ENCODE assay signal across 38 cellular contexts in the genomic region with DNA sequence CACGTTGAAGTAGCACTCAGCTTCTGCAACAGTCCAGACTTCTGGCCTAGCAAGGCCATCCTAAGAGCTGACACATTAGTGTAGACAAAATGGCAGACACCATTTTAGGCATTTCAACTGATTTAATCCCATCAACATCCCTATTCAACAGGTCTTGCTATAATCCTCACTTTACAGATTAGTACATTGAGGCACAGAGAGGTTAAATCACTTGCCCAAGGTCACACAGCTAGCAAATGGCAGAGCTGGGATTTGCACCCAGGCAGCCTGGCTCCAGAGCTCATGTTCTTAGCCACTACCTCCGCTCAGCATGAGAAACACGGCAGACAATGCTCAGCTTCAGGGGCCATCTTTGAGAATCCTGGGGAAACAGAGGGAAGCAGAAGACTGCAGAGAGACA.
"Had no signal": no experiment of that assay in that cellular context is flagged by ENCODE, and none has a peak within 500 bp of the region (broad histone marks: within the 10 kb centered on the region; RNA-seq: fewer than 3 reads in every experiment).

No MANE protein-coding gene starts in this region.

- H3K4me3 ChIP-seq: ascending aorta, cardiac muscle cell had no signal

- H3K9me3 ChIP-seq: ascending aorta had no signal

- H3K36me3 ChIP-seq: ascending aorta, cardiac muscle cell had no signal

- H3K4me1 Mint-ChIP-seq: activated B cell treated with CpG ODN at 0.5 μM for 24 hours; activated CD4-positive, alpha-beta T cell treated with anti-CD3 and anti-CD28 coated beads, Interleukin-2, amount 10 ng/mL, durations not matched to agents 24 days and 14 days; activated naive CD4-positive, alpha-beta T cell treated with anti-CD3 and anti-CD28 coated beads, Interleukin-2, amount 10 ng/mL, durations not matched to agents 7 days and 5 days; activated naive CD4-positive, alpha-beta T cell treated with anti-CD3 and anti-CD28 coated beads, Interleukin-2, amount 50 U/mL, for 24 hours; activated naive CD8-positive, alpha-beta T cell treated with anti-CD3 and anti-CD28 coated beads, Interleukin-2, amount 50 U/mL, for 24 hours; activated T-helper 17 cell treated with anti-CD3 and anti-CD28 coated beads, Interleukin-2, amount 50 U/mL, for 72 hours; brain; central memory CD8-positive, alpha-beta T cell had no signal

- H3K4me3 Mint-ChIP-seq: activated B cell treated with CpG ODN at 0.5 μM for 24 hours; activated CD4-positive, alpha-beta memory T cell treated with anti-CD3 and anti-CD28 coated beads for 36 hours; activated CD4-positive, alpha-beta T cell treated with anti-CD3 and anti-CD28 coated beads, Interleukin-2, amount 10 ng/mL, durations not matched to agents 24 days and 14 days; activated CD8-positive, alpha-beta T cell treated with anti-CD3 and anti-CD28 coated beads for 36 hours; activated naive CD4-positive, alpha-beta T cell treated with anti-CD3 and anti-CD28 coated beads, Interleukin-2, amount 10 ng/mL, durations not matched to agents 7 days and 5 days; activated naive CD4-positive, alpha-beta T cell treated with anti-CD3 and anti-CD28 coated beads, Interleukin-2, amount 50 U/mL, for 24 hours; activated naive CD8-positive, alpha-beta T cell; activated naive CD8-positive, alpha-beta T cell treated with anti-CD3 and anti-CD28 coated beads, Interleukin-2, amount 10 ng/mL, durations not matched to agents 7 days and 5 days; activated naive CD8-positive, alpha-beta T cell treated with anti-CD3 and anti-CD28 coated beads, Interleukin-2, amount 50 U/mL, for 24 hours; activated T-cell treated with anti-CD3 and anti-CD28 coated beads, Interleukin-2, amount 50 U/mL, for 4 hours; activated T-cell treated with anti-CD3 and anti-CD28 coated beads, Interleukin-2, amount 50 U/mL, for 72 hours; activated T-helper 1 cell treated with anti-CD3 and anti-CD28 coated beads, Interleukin-12 subunit alpha, Interleukin-12 subunit beta, Interleukin-2, Interleukin-4 antibody, amounts not matched to agents 30 ng/mL and 10 ng/mL and 1 ng/mL, durations not matched to agents 14 hours and 24 hours and 36 hours; activated T-helper 17 cell treated with anti-CD3 and anti-CD28 coated beads, Interleukin-2, amount 50 U/mL, for 72 hours; brain; central memory CD8-positive, alpha-beta T cell; T-helper 1 cell treated with Interleukin-12 subunit alpha and Interleukin-12 subunit beta and Interleukin-4 antibody, amounts not matched to agents 30 μg/mL and 1 μg/mL, for 36 hours; T-helper 2 cell treated with Interferon-gamma antibody and Interleukin-4, amounts not matched to agents 5 μg/mL and 100 μg/mL, for 36 hours had no signal

- H3K27me3 ChIP-seq: ascending aorta, cardiac muscle cell had no signal

- H3K27ac ChIP-seq: ascending aorta, cardiac muscle cell, VCaP had no signal

- H3K36me3 Mint-ChIP-seq: activated CD4-positive, alpha-beta memory T cell treated with anti-CD3 and anti-CD28 coated beads for 36 hours; activated naive CD4-positive, alpha-beta T cell treated with anti-CD3 and anti-CD28 coated beads, Interleukin-2, amount 50 U/mL, for 24 hours; activated naive CD8-positive, alpha-beta T cell; activated naive CD8-positive, alpha-beta T cell treated with anti-CD3 and anti-CD28 coated beads, Interleukin-2, amount 10 ng/mL, durations not matched to agents 7 days and 5 days; brain had no signal

- H3K27ac Mint-ChIP-seq: activated B cell treated with CpG ODN at 0.5 μM for 24 hours; activated CD4-positive, alpha-beta memory T cell treated with anti-CD3 and anti-CD28 coated beads for 36 hours; activated CD4-positive, alpha-beta T cell treated with anti-CD3 and anti-CD28 coated beads, Interleukin-2, amount 10 ng/mL, durations not matched to agents 24 days and 14 days; activated CD8-positive, alpha-beta T cell treated with anti-CD3 and anti-CD28 coated beads for 36 hours; activated naive CD4-positive, alpha-beta T cell treated with anti-CD3 and anti-CD28 coated beads, Interleukin-2, amount 10 ng/mL, durations not matched to agents 7 days and 5 days; activated naive CD4-positive, alpha-beta T cell treated with anti-CD3 and anti-CD28 coated beads, Interleukin-2, amount 50 U/mL, for 24 hours; activated naive CD8-positive, alpha-beta T cell; activated naive CD8-positive, alpha-beta T cell treated with anti-CD3 and anti-CD28 coated beads, Interleukin-2, amount 10 ng/mL, durations not matched to agents 7 days and 5 days; activated naive CD8-positive, alpha-beta T cell treated with anti-CD3 and anti-CD28 coated beads, Interleukin-2, amount 50 U/mL, for 24 hours; activated T-cell treated with anti-CD3 and anti-CD28 coated beads, Interleukin-2, amount 50 U/mL, for 72 hours; activated T-helper 1 cell treated with anti-CD3 and anti-CD28 coated beads, Interleukin-12 subunit alpha, Interleukin-12 subunit beta, Interleukin-2, Interleukin-4 antibody, amounts not matched to agents 30 ng/mL and 10 ng/mL and 1 ng/mL, durations not matched to agents 14 hours and 24 hours and 36 hours; activated T-helper 17 cell treated with anti-CD3 and anti-CD28 coated beads, Interleukin-2, amount 50 U/mL, for 72 hours; brain; T-helper 1 cell treated with Interleukin-12 subunit alpha and Interleukin-12 subunit beta and Interleukin-4 antibody, amounts not matched to agents 30 μg/mL and 1 μg/mL, for 36 hours; T-helper 2 cell treated with Interferon-gamma antibody and Interleukin-4, amounts not matched to agents 5 μg/mL and 100 μg/mL, for 36 hours had no signal

- DNase-seq: activated B cell treated with CpG ODN at 0.5 μM for 24 hours; activated CD4-positive, alpha-beta memory T cell treated with anti-CD3 and anti-CD28 coated beads for 36 hours; activated CD4-positive, alpha-beta T cell treated with anti-CD3 and anti-CD28 coated beads for 4 hours; activated CD4-positive, alpha-beta T cell treated with anti-CD3 and anti-CD28 coated beads, Interleukin-2, amount 10 ng/mL, durations not matched to agents 24 days and 14 days; activated CD4-positive, alpha-beta T cell treated with anti-CD3 and anti-CD28 coated beads, Interleukin-2, amount 50 U/mL, for 1 hour; activated CD4-positive, alpha-beta T cell treated with anti-CD3 and anti-CD28 coated beads, Interleukin-2, amount 50 U/mL, for 4 hours; activated CD4-positive, CD25-positive, alpha-beta regulatory T cell treated with anti-CD3 and anti-CD28 coated beads, Interleukin-2, amount 50 U/mL, for 72 hours; activated CD8-positive, alpha-beta memory T cell treated with anti-CD3 and anti-CD28 coated beads, Interleukin-2, amount 50 U/mL, for 4 hours; activated CD8-positive, alpha-beta T cell treated with anti-CD3 and anti-CD28 coated beads for 36 hours; activated effector memory CD4-positive, alpha-beta T cell treated with Interleukin-2 at 50 U/mL for 16 hours; activated gamma-delta T cell; activated naive CD4-positive, alpha-beta T cell treated with anti-CD3 and anti-CD28 coated beads, Interleukin-2, amount 10 ng/mL, durations not matched to agents 7 days and 5 days; activated naive CD4-positive, alpha-beta T cell treated with Interleukin-2 at 50 U/mL for 16 hours; activated naive CD8-positive, alpha-beta T cell treated with anti-CD3 and anti-CD28 coated beads, Interleukin-2, amount 10 ng/mL, durations not matched to agents 7 days and 5 days; activated naive CD8-positive, alpha-beta T cell treated with anti-CD3 and anti-CD28 coated beads, Interleukin-2, amount 50 U/mL, for 24 hours; activated T-cell treated with anti-CD3 and anti-CD28 coated beads for 4 hours; activated T-cell treated with anti-CD3 and anti-CD28 coated beads, Interleukin-2, amount 50 U/mL, for 1 hour; activated T-cell treated with anti-CD3 and anti-CD28 coated beads, Interleukin-2, amount 50 U/mL, for 4 hours; activated T-cell treated with anti-CD3 and anti-CD28 coated beads, Interleukin-2, amount 50 U/mL, for 72 hours; amygdala; anterior cingulate cortex; caudate nucleus; cerebellar nuclear complex; T-helper 2 cell; T-helper 9 cell had no signal

- FAIRE-seq: bronchial epithelial cell, TTC549 had no signal

- H3K9me3 Mint-ChIP-seq: activated B cell treated with CpG ODN at 0.5 μM for 24 hours; activated CD4-positive, alpha-beta memory T cell treated with anti-CD3 and anti-CD28 coated beads for 36 hours; activated CD4-positive, alpha-beta T cell treated with anti-CD3 and anti-CD28 coated beads, Interleukin-2, amount 10 ng/mL, durations not matched to agents 24 days and 14 days; activated CD8-positive, alpha-beta T cell treated with anti-CD3 and anti-CD28 coated beads for 36 hours; activated naive CD4-positive, alpha-beta T cell treated with anti-CD3 and anti-CD28 coated beads, Interleukin-2, amount 10 ng/mL, durations not matched to agents 7 days and 5 days; activated naive CD4-positive, alpha-beta T cell treated with anti-CD3 and anti-CD28 coated beads, Interleukin-2, amount 50 U/mL, for 24 hours; activated naive CD8-positive, alpha-beta T cell treated with anti-CD3 and anti-CD28 coated beads, Interleukin-2, amount 10 ng/mL, durations not matched to agents 7 days and 5 days; activated naive CD8-positive, alpha-beta T cell treated with anti-CD3 and anti-CD28 coated beads, Interleukin-2, amount 50 U/mL, for 24 hours; activated T-cell treated with anti-CD3 and anti-CD28 coated beads, Interleukin-2, amount 50 U/mL, for 4 hours; activated T-cell treated with anti-CD3 and anti-CD28 coated beads, Interleukin-2, amount 50 U/mL, for 72 hours; activated T-helper 1 cell treated with anti-CD3 and anti-CD28 coated beads, Interleukin-12 subunit alpha, Interleukin-12 subunit beta, Interleukin-2, Interleukin-4 antibody, amounts not matched to agents 30 ng/mL and 10 ng/mL and 1 ng/mL, durations not matched to agents 14 hours and 24 hours and 36 hours; activated T-helper 17 cell treated with anti-CD3 and anti-CD28 coated beads, Interleukin-2, amount 50 U/mL, for 72 hours; central memory CD8-positive, alpha-beta T cell; T-helper 1 cell treated with Interleukin-12 subunit alpha and Interleukin-12 subunit beta and Interleukin-4 antibody, amounts not matched to agents 30 μg/mL and 1 μg/mL, for 36 hours; T-helper 2 cell treated with Interferon-gamma antibody and Interleukin-4, amounts not matched to agents 5 μg/mL and 100 μg/mL, for 36 hours had no signal

- ATAC-seq: activated CD8-positive, alpha-beta T cell treated with anti-CD3 and anti-CD28 coated beads for 36 hours; activated naive CD8-positive, alpha-beta T cell treated with anti-CD3 and anti-CD28 coated beads, Interleukin-2, amount 50 U/mL, for 24 hours; activated T-cell treated with anti-CD3 and anti-CD28 coated beads, Interleukin-2, amount 50 U/mL, for 4 hours; activated T-cell treated with anti-CD3 and anti-CD28 coated beads, Interleukin-2, amount 50 U/mL, for 72 hours; activated T-helper 17 cell treated with anti-CD3 and anti-CD28 coated beads, Interleukin-2, amount 50 U/mL, for 72 hours had no signal

- H3K4me1 ChIP-seq: ascending aorta had no signal

- H3K27me3 Mint-ChIP-seq: activated B cell treated with CpG ODN at 0.5 μM for 24 hours; activated CD4-positive, alpha-beta memory T cell treated with anti-CD3 and anti-CD28 coated beads for 36 hours; activated CD8-positive, alpha-beta T cell treated with anti-CD3 and anti-CD28 coated beads for 36 hours; activated naive CD4-positive, alpha-beta T cell treated with anti-CD3 and anti-CD28 coated beads, Interleukin-2, amount 50 U/mL, for 24 hours; activated naive CD8-positive, alpha-beta T cell; activated naive CD8-positive, alpha-beta T cell treated with anti-CD3 and anti-CD28 coated beads, Interleukin-2, amount 50 U/mL, for 24 hours; activated T-helper 17 cell treated with anti-CD3 and anti-CD28 coated beads, Interleukin-2, amount 50 U/mL, for 72 hours; brain; central memory CD8-positive, alpha-beta T cell had no signal
